Comparison of ENCODE assay signal across 8 cellular contexts in genomic region chr1:225882699-225883615, GRCh38. TPM values are rescaled to one million over a fixed set of nuclear protein-coding genes. Genes with fewer than 3 reads are reported as not detected.
DNase-seq lines count a peak whose midpoint lies in the region; ATAC-seq, FAIRE-seq and TF ChIP-seq lines count a peak whose summit lies in the region.

No MANE protein-coding gene starts in this region.

- TF ChIP-seq CTCF in mammary epithelial cell (conservative IDR thresholded peaks at IDR 0.05 in 1 of 2, IDR thresholded peaks at IDR 0.05 in 1 of 2; ENCODE audit: extremely low read depth in 1 of 2, insufficient read depth in 1 of 2, low read depth in 1 of 2, low read length in 2 of 2): no peak

- WGBS in mammary epithelial cell (ENCODE audit: low coverage, missing lambda C conversion rate): 9% methylated on average over 39 of the region's 61 CpGs
- WGBS in small intestine, 3 donors: 2 to 5% (median 5%) methylated on average over 42 to 61 of the region's 61 CpGs

- ATAC-seq in GM19035 (IDR thresholded peaks at IDR 0.05; ENCODE audit: unreplicated experiment) (peak; percentile 48), HG03159 (IDR thresholded peaks at IDR 0.05; ENCODE audit: unreplicated experiment) (peak; percentile 28)

- no TSS peak for BruUV-seq in mammary epithelial cell (replicated peaks; lab: Mats Ljungman, UMichigan)

- H3K79me2 ChIP-seq in mammary epithelial cell (ENCODE audit: insufficient read depth, low read length): peaks cover 11% of the 10 kb centered on the region

- H3K9me3 ChIP-seq in mammary epithelial cell (replicated peaks; ENCODE audit: insufficient read depth, low read length) (no peaks in the 10 kb centered on the region), small intestine (ENCODE audit: control insufficient read depth, low read depth) (no peaks in the 10 kb centered on the region)

- no peaks in the 10 kb centered on the region for H3K36me3 ChIP-seq in mammary epithelial cell (ENCODE audit: insufficient read depth, low read length)
- no peaks in the 10 kb centered on the region for H3K36me3 ChIP-seq in small intestine (ENCODE audit: control insufficient read depth in 2 of 2, insufficient read depth in 2 of 2, low read length in 2 of 2)

- FAIRE-seq in small intestine (lab: Jason Lieb, UNC): no peak

- peak overlapping the region; percentile 97 for H3K4me2 ChIP-seq in mammary epithelial cell (ENCODE audit: insufficient read depth, low read depth, low read length)

- H4K20me1 ChIP-seq in mammary epithelial cell (ENCODE audit: insufficient read depth, low read length): no peaks in the 10 kb centered on the region

- intact Hi-C loops in mammary epithelial cell (cut with micrococcal nuclease): no loop called here

- peak overlapping the region; percentile 74 to 98 (median 83) for H3K4me3 ChIP-seq in mammary epithelial cell (replicated peaks in 1 of 3; ENCODE audit: insufficient read depth in 1 of 3, low read depth in 2 of 3, low read length in 3 of 3)
- H3K4me3 ChIP-seq in small intestine (ENCODE audit: low read depth in 1 of 2, low read length in 2 of 2): peak overlapping the region; percentile 81 to 88

- peak overlapping the region; percentile 95 for H2AFZ ChIP-seq in mammary epithelial cell (ENCODE audit: low read depth, low read length)

- CTCF ChIA-PET in mammary epithelial cell (lab: Charles Lee; ENCODE audit: low non-redundant PET): interaction anchor here (0.6 kb wide), 2 partner anchors 180 to 241 kb away, joined by 5 read pairs; partner anchors contain the start of gene H3-3A

- H3K27ac ChIP-seq in mammary epithelial cell (ENCODE audit: insufficient read depth, low read depth, low read length) (no peak overlapping the region), small intestine (ENCODE audit: low read depth in 1 of 2, low read length in 1 of 2) (peak overlapping the region; percentile 87 to 97)

- H3K27me3 ChIP-seq in mammary epithelial cell (ENCODE audit: insufficient read depth, low read length): no peaks in the 10 kb centered on the region
- H3K27me3 ChIP-seq in small intestine (ENCODE audit: control insufficient read depth in 2 of 2, insufficient read depth in 2 of 2, low read length in 2 of 2): no peaks in the 10 kb centered on the region

- H3K4me1 ChIP-seq in mammary epithelial cell (ENCODE audit: insufficient read depth, low read length) (peaks cover 24% of the 10 kb centered on the region), small intestine (ENCODE audit: control insufficient read depth in 2 of 2, insufficient read depth in 1 of 2, low read depth in 1 of 2, low read length in 1 of 2) (peaks cover 3 to 22% of the 10 kb centered on the region in 2 donors)

- H3K9ac ChIP-seq in mammary epithelial cell (ENCODE audit: insufficient read depth, low read length): peak overlapping the region; percentile 60

- in situ Hi-C loops in mammary epithelial cell (cut with MboI; ENCODE audit: low sequenced_read_pairs in 2 of 2): no loop called here

- dilution Hi-C loops in mammary epithelial cell (cut with HindIII; ENCODE audit: low sequenced_read_pairs): loop anchor here (5.0 kb wide), 2 partner anchors 39 to 89 kb away; partner anchors contain the start of gene PYCR2

- peak; percentile 84 for DNase-seq in AG08396 (ENCODE audit: low spot score)
- peak; percentile 57 for DNase-seq in RPMI8226
- peak; percentile 37 for DNase-seq in mammary epithelial cell
- DNase-seq in inferior parietal cortex (ENCODE audit: extremely low spot score): peak; percentile 49
- peak; percentile 50 for DNase-seq in small intestine
- DNase-seq in NCI-H128 (lab: John Stamatoyannopoulos, UW; ENCODE audit: unreplicated experiment): no peak

RNA-seq across cellular contexts. Expression of gene TMEM63A, which starts 0.8 kb away (rescaled TPM):
- total RNA-seq in mammary epithelial cell: 10 to 100 TPM; 25.2 to 37.3 TPM
- polyA plus RNA-seq in mammary epithelial cell (17.7 TPM), small intestine (10 to 100 TPM in 2 of 3 donors, 1 to 10 TPM in 1; 5.1 to 52.2 (median 17.9) TPM)
- polyA minus RNA-seq in mammary epithelial cell: 20.1 TPM

RNA-seq across cellular contexts. Expression of gene LEFTY1, which starts 6.0 kb away (rescaled TPM):
- not detected for total RNA-seq in mammary epithelial cell
- polyA plus RNA-seq in mammary epithelial cell (not detected), small intestine (under 1 TPM in 1 of 3 donors, not detected in 2; 0.19 TPM)
- not detected for polyA minus RNA-seq in mammary epithelial cell

RNA-seq across cellular contexts. Expression of gene PYCR2, which starts 41.1 kb away (rescaled TPM):
- total RNA-seq in mammary epithelial cell: 10 to 100 TPM; 64.2 to 73.1 TPM
- 73.6 TPM for polyA plus RNA-seq in mammary epithelial cell
- polyA minus RNA-seq in mammary epithelial cell: 83.2 TPM
- 10 to 100 TPM; 31.9 to 68.0 (median 32.9) TPM for polyA plus RNA-seq in small intestine

RNA-seq across cellular contexts. Expression of gene LEFTY2, which starts 58.1 kb away (rescaled TPM):
- not detected for total RNA-seq in mammary epithelial cell
- polyA plus RNA-seq in mammary epithelial cell (not detected), small intestine (under 1 TPM in 1 of 3 donors, not detected in 2; 0.01 TPM)
- polyA minus RNA-seq in mammary epithelial cell: not detected
